In genomic region chr14:50362791-50363733, GRCh38 we compare ENCODE assay signal across 8 cellular contexts. TPM values are rescaled to one million over a fixed set of nuclear protein-coding genes. Genes with fewer than 3 reads are reported as not detected.
DNase-seq lines count a peak whose midpoint lies in the region; ATAC-seq, FAIRE-seq and TF ChIP-seq lines count a peak whose summit lies in the region.

No MANE protein-coding gene starts in this region.

- no peaks in the 10 kb centered on the region for H3K9me2 ChIP-seq in PC-3 (replicated peaks; ENCODE audit: low read length)

- POLR2A ChIA-PET in A549 (lab: Yijun Ruan, JAX): no interaction called here
- POLR2A ChIA-PET in PC-3 (lab: Charles Lee; ENCODE audit: unreplicated experiment): no interaction called here

- no peak for FAIRE-seq in A549 (lab: Jason Lieb, UNC)

- TF ChIP-seq RAD21 in A549 (conservative IDR thresholded peaks at IDR 0.05 in 1 of 2, IDR thresholded peaks at IDR 0.05 in 1 of 2): no peak

- H3K4me3 ChIP-seq in A549 (no peak overlapping the region), lung (no peak overlapping the region), PC-3 (ENCODE audit: low read length) (no peak overlapping the region)

- WGBS in A549 (ENCODE audit: missing lambda C conversion rate): 90% methylated on average over 14 of the region's 14 CpGs
- 34 to 56% methylated on average over 14 of the region's 14 CpGs for WGBS in lung, 2 donors

- no peak overlapping the region for H3K9ac ChIP-seq in PC-3 (ENCODE audit: low read length)

- H3K27me3 ChIP-seq in lung (ENCODE audit: control insufficient read depth, insufficient read depth) (no peaks in the 10 kb centered on the region), PC-3 (ENCODE audit: low read length) (no peaks in the 10 kb centered on the region)

- DNase-seq in A549 (ENCODE audit: low read depth in 1 of 2, low spot score in 1 of 2) (no peak), lung (ENCODE audit: low spot score) (no peak), NCI-H146 (lab: John Stamatoyannopoulos, UW) (no peak), PC-3 (no peak), NCI-H2107 (lab: John Stamatoyannopoulos, UW) (no peak)
- DNase-seq in activated T-cell treated with anti-CD3 and anti-CD28 coated beads, Interleukin-2, amount 50 U/mL, for 48 hours: peak; percentile 50 to 52

- no peaks in the 10 kb centered on the region for H3K79me2 ChIP-seq in PC-3 (ENCODE audit: low read length)

- H3K4me1 ChIP-seq in A549: peaks cover 17% of the 10 kb centered on the region
- H3K4me1 ChIP-seq in lung (ENCODE audit: control insufficient read depth in 2 of 2, insufficient read depth in 2 of 2, low read length in 2 of 2): peaks cover 7% of the 10 kb centered on the region in 2 donors
- H3K4me1 ChIP-seq in PC-3 (ENCODE audit: insufficient read depth, low read length): peaks cover 20% of the 10 kb centered on the region

- TF ChIP-seq POLR2A in A549 (IDR thresholded peaks at IDR 0.05; ENCODE audit: low read length) (no peak), GM19099 (IDR thresholded peaks at IDR 0.05; ENCODE audit: extremely low read depth, insufficient read length, low read depth) (peak; percentile 24)

- no peak overlapping the region for H2AFZ ChIP-seq in PC-3 (ENCODE audit: low read length)

- H3K4me2 ChIP-seq in A549 (peak overlapping the region; percentile 24; the same call in 2 of the 3 replicates), PC-3 (ENCODE audit: low read length) (no peak overlapping the region)

- CTCF ChIA-PET in A549 (lab: Yijun Ruan, JAX): interaction anchor here (1.5 kb wide), 1 partner anchor 20 kb away, joined by 3 read pairs; no protein-coding TSS in a partner anchor
- CTCF ChIA-PET in PC-3 (lab: Charles Lee): no interaction called here

- no TSS peak for BruUV-seq in PC-3 (replicated peaks; lab: Mats Ljungman, UMichigan)

- intact Hi-C loops in PC-3 (cut with micrococcal nuclease): no loop called here

- no peaks in the 10 kb centered on the region for H4K20me1 ChIP-seq in PC-3 (ENCODE audit: low read length)

- no peak for TF ChIP-seq CTCF in A549 (IDR thresholded peaks at IDR 0.05)
- no peak for TF ChIP-seq CTCF in lung (IDR thresholded peaks at IDR 0.05; ENCODE audit: control extremely low read depth, extremely low read depth)
- TF ChIP-seq CTCF in PC-3 (conservative IDR thresholded peaks at IDR 0.05; ENCODE audit: low read depth, low read length): no peak

- H3K27ac ChIP-seq in A549 (no peak overlapping the region), lung (ENCODE audit: low read depth in 1 of 2, low read length in 1 of 2) (peak overlapping the region; percentile 33 to 73), PC-3 (ENCODE audit: low read length) (no peak overlapping the region)

- H3K9me3 ChIP-seq in A549: no peaks in the 10 kb centered on the region
- no peaks in the 10 kb centered on the region for H3K9me3 ChIP-seq in lung (ENCODE audit: control insufficient read depth in 2 of 2, insufficient read depth in 1 of 2, low read length in 1 of 2)
- no peaks in the 10 kb centered on the region for H3K9me3 ChIP-seq in PC-3 (ENCODE audit: low read length)

- H3F3A ChIP-seq in PC-3 (ENCODE audit: low read length, unreplicated experiment): no peaks in the 10 kb centered on the region

- ATAC-seq in A549 (no peak), HG03439 (IDR thresholded peaks at IDR 0.05; ENCODE audit: unreplicated experiment) (peak; percentile 16), lung (ENCODE audit: insufficient read depth, low FRiP score) (no peak), PC-3 (no peak)

- peaks cover 0 to 3% of the 10 kb centered on the region in 2 donors for H3K36me3 ChIP-seq in lung (ENCODE audit: control insufficient read depth in 2 of 2, insufficient read depth in 2 of 2, low read length in 2 of 2)
- no peaks in the 10 kb centered on the region for H3K36me3 ChIP-seq in PC-3 (ENCODE audit: low read depth, low read length)

- TF ChIP-seq EP300 in A549 (IDR thresholded peaks at IDR 0.05): no peak

TF ChIP-seq in A549, 52 proteins besides CTCF, POLR2A, EP300 and RAD21:
- TF ChIP-seq ZSCAN20 (CRISPR knock-in tag; IDR thresholded peaks at IDR 0.05): no peak
- TF ChIP-seq NR3C1 (IDR thresholded peaks at IDR 0.05): no peak
- TF ChIP-seq TFCP2L1 (CRISPR knock-in tag; IDR thresholded peaks at IDR 0.05): no peak
- no peak for TF ChIP-seq EHMT2 (IDR thresholded peaks at IDR 0.05; ENCODE audit: low read depth)
- no peak for TF ChIP-seq FOSB (CRISPR knock-in tag; IDR thresholded peaks at IDR 0.05)
- no peak for TF ChIP-seq ELK1 (IDR thresholded peaks at IDR 0.05; ENCODE audit: low read depth, low read length)
- TF ChIP-seq CHD4 (IDR thresholded peaks at IDR 0.05; ENCODE audit: borderline replicate concordance): no peak
- no peak for TF ChIP-seq HEYL (CRISPR knock-in tag; IDR thresholded peaks at IDR 0.05)
- TF ChIP-seq NPAS2 (CRISPR knock-in tag; IDR thresholded peaks at IDR 0.05; ENCODE audit: borderline replicate concordance): no peak
- no peak for TF ChIP-seq MAZ (IDR thresholded peaks at IDR 0.05; ENCODE audit: borderline replicate concordance, low read depth, low read length)
- TF ChIP-seq RNF2 (IDR thresholded peaks at IDR 0.05; ENCODE audit: borderline replicate concordance, low read depth): no peak
- TF ChIP-seq JUN (IDR thresholded peaks at IDR 0.05): no peak
- no peak for TF ChIP-seq ESRRA (IDR thresholded peaks at IDR 0.05; ENCODE audit: borderline replicate concordance, low read length)
- TF ChIP-seq HES2 (IDR thresholded peaks at IDR 0.05): no peak
- no peak for TF ChIP-seq ZFP36 (IDR thresholded peaks at IDR 0.05; ENCODE audit: borderline replicate concordance, partially characterized antibody)

RNA-seq across cellular contexts. Expression of gene CDKL1, which starts 33.6 kb away (rescaled TPM):
- 5.5 and 10.2 TPM in 2 replicates for polyA plus RNA-seq in A549 (2011; rRNA removed)
- 1.4 and 1.9 TPM in 2 replicates for polyA plus RNA-seq in A549 (2012; cell fraction: cytosol; rRNA removed)
- polyA plus RNA-seq in A549 (2012; cell fraction: nucleus; rRNA removed): 0.56 and 0.93 TPM in 2 replicates
- 4.5 to 11.0 TPM (median 7.9 TPM) in 3 replicates for polyA plus RNA-seq in A549 (2017; fragmentation: RNase III; extraction: RNeasy Plus Mini Kit Qiagen cat#74134 plus additional on column Dnase treatment)
- 9.4 and 13.2 TPM in 2 replicates for polyA minus RNA-seq in A549 (2011; rRNA and poly(A)+ RNA removed)
- total RNA-seq in lung: 10 to 100 TPM; 26.6 to 28.2 TPM
- 1 to 10 TPM; 3.8 to 6.0 TPM for polyA plus RNA-seq in lung
- total RNA-seq in PC-3 (2014; rRNA removed): 7.1 and 14.4 TPM in 2 replicates

RNA-seq across cellular contexts. Expression of gene DMAC2L, which starts 50.9 kb away (rescaled TPM):
- polyA plus RNA-seq in A549 (2011; rRNA removed): 15.2 and 24.6 TPM in 2 replicates
- 17.2 and 18.1 TPM in 2 replicates for polyA plus RNA-seq in A549 (2012; cell fraction: cytosol; rRNA removed)
- 7.6 and 8.9 TPM in 2 replicates for polyA plus RNA-seq in A549 (2012; cell fraction: nucleus; rRNA removed)
- 10.0 to 15.2 TPM (median 14.0 TPM) in 3 replicates for polyA plus RNA-seq in A549 (2017; fragmentation: RNase III; extraction: RNeasy Plus Mini Kit Qiagen cat#74134 plus additional on column Dnase treatment)
- polyA minus RNA-seq in A549 (2011; rRNA and poly(A)+ RNA removed): 15.1 and 16.5 TPM in 2 replicates
- total RNA-seq in lung: 10 to 100 TPM in 1 of 2 donors, 1 to 10 TPM in 1; 9.9 to 19.0 TPM
- polyA plus RNA-seq in lung: 10 to 100 TPM; 16.9 to 21.7 TPM
- 2.3 and 18.1 TPM in 2 replicates for total RNA-seq in PC-3 (2014; rRNA removed)

RNA-seq across cellular contexts. Expression of gene L2HGDH, which starts 51.0 kb away (rescaled TPM):
- polyA plus RNA-seq in A549 (2011; rRNA removed) (12.6 and 14.5 TPM in 2 replicates), A549 (2017; fragmentation: RNase III; extraction: RNeasy Plus Mini Kit Qiagen cat#74134 plus additional on column Dnase treatment) (17.4 to 18.1 TPM (median 18.0 TPM) in 3 replicates), lung (1 to 10 TPM; 1.5 to 2.9 TPM)
- polyA plus RNA-seq in A549 (2012; cell fraction: cytosol; rRNA removed): 10.2 and 11.8 TPM in 2 replicates
- 4.8 and 6.6 TPM in 2 replicates for polyA plus RNA-seq in A549 (2012; cell fraction: nucleus; rRNA removed)
- polyA minus RNA-seq in A549 (2011; rRNA and poly(A)+ RNA removed): 7.5 and 8.1 TPM in 2 replicates
- total RNA-seq in lung (1 to 10 TPM; 4.6 to 7.0 TPM), PC-3 (2014; rRNA removed) (27.8 and 41.6 TPM in 2 replicates)

Comparison
In these comparisons a context has a peak if more than half of its experiments do, and no peak if none do; other contexts are left out.
1. DNase-seq: peak in activated T-cell treated with anti-CD3 and anti-CD28 coated beads, Interleukin-2, amount 50 U/mL, for 48 hours (2 of 2); none in A549 (0 of 2), lung (single experiment), NCI-H146 (single experiment), PC-3 (single experiment) and NCI-H2107 (single experiment).
2. H3K27ac ChIP-seq: peak in lung (2 of 2); none in A549 (0 of 2) and PC-3 (single experiment).